17 cellular contexts compared by ENCODE assay signal in the genomic region with DNA sequence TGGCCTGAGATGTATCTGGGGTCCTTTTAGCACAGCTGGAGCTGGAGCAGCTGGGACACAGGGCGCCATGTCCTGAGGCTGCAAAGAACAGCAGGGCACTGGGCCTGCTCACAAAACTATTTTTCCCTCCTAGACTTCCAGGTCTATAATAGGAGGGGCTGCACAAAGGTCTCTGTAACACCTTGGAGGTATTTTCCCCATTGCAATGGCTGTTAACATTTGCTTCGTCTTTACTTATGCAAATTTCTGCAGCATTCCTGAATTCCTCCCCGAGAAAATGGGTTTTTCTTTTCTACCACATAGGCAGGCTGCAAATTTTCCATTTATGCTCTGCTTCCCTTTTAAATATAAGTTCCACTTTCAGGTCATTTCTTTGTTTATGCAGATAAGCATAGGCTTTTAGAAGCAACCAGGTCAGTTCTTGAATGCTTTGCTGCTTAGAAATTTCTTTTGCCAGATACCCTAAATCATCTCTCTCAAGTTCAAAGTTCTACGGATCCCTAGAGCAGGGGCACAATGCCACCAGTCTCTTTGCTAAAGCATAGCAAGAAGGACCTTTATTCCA.
DNase-seq lines count a peak whose midpoint lies in the region; ATAC-seq, FAIRE-seq and TF ChIP-seq lines count a peak whose summit lies in the region.
"Had no signal": no experiment of that assay in that cellular context is flagged by ENCODE, and none has a peak within 500 bp of the region (broad histone marks: within the 10 kb centered on the region; RNA-seq: fewer than 3 reads in every experiment).

No MANE protein-coding gene starts in this region.

- CTCF ChIA-PET in H1 (lab: Charles Lee; ENCODE audit: partially characterized antibody) = interaction anchor here (0.8 to 1.0 kb wide), 3 partner anchors 17 to 455 kb away, joined by 3 to 4 read pairs (median 3); no protein-coding TSS in a partner anchor

- H4K8ac ChIP-seq in H1 (ENCODE audit: extremely low read depth, insufficient read depth, low read length) (0 out of 2 replicates have a peak overlapping the region, but pooled peaks have one; percentile 57), mesendoderm (ENCODE audit: low read depth, low read length) (no peak overlapping the region)

- H3K9me3 Mint-ChIP-seq in GM23338 = peaks cover 47% of the 10 kb centered on the region

- no peak for TF ChIP-seq POLR2A in H1 (IDR thresholded peaks at IDR 0.05; ENCODE audit: control extremely low read depth in 1 of 2, low read depth in 2 of 2, low read length in 2 of 2)

- H3K9me3 ChIP-seq in HUES6 (ENCODE audit: control insufficient read depth, insufficient read depth, low read depth, low read length) = peaks cover 24% of the 10 kb centered on the region
- H3K9me3 ChIP-seq in H1 (ENCODE audit: insufficient read depth in 2 of 2, low read depth in 1 of 2, low read length in 1 of 2) = no peaks in the 10 kb centered on the region
- no peaks in the 10 kb centered on the region for H3K9me3 ChIP-seq in mucosa of descending colon

- H3K56ac ChIP-seq in H1 (replicated peaks; ENCODE audit: insufficient read length, low read depth, low read length) (no peak overlapping the region), mesendoderm (ENCODE audit: low read length) (no peak overlapping the region)

- peak overlapping the region; percentile 76; the same call in 1 of the 2 replicates for H2BK20ac ChIP-seq in H1 (ENCODE audit: low read length)

- no peaks in the 10 kb centered on the region for H3K23me2 ChIP-seq in H1 (ENCODE audit: low read depth, low read length)

- H4K5ac ChIP-seq in H1 (ENCODE audit: insufficient read length, low read depth, low read length) = no peak overlapping the region
- no peak overlapping the region for H4K5ac ChIP-seq in mesendoderm (ENCODE audit: low read length)

- no peak for FAIRE-seq in H1 (lab: Jason Lieb, UNC)
- FAIRE-seq in D721Med (lab: Jason Lieb, UNC) = no peak
- FAIRE-seq: GM12878, HTR-8/SVneo had no signal

- H3K14ac ChIP-seq in H1 (ENCODE audit: insufficient read length) = no peak overlapping the region

- H3K4me1 ChIP-seq in GM23338 (ENCODE audit: insufficient read depth) (no peaks in the 10 kb centered on the region; the same call in 1 of the 2 replicates), HUES6 (ENCODE audit: control insufficient read depth, insufficient read depth, low read length) (peaks cover 6% of the 10 kb centered on the region; the same call in 1 of the 2 replicates), H1 (replicated peaks in 1 of 4; ENCODE audit: control insufficient read depth in 3 of 4, insufficient read depth in 4 of 4, low read length in 3 of 4) (peaks cover 0 to 9% (median 2%) of the 10 kb centered on the region in 4 experiments; a peak in 3 of 7 replicates), mesendoderm (ENCODE audit: control insufficient read depth, low read depth, low read length) (no peaks in the 10 kb centered on the region), mucosa of descending colon (ENCODE audit: low read depth) (no peaks in the 10 kb centered on the region)

- peak overlapping the region; percentile 21; the same call in 1 of the 2 replicates for H2BK12ac ChIP-seq in H1 (ENCODE audit: low read depth, low read length)

- H2BK5ac ChIP-seq in H1 (ENCODE audit: low read depth, low read length) = peak overlapping the region; percentile 57; the same call in 1 of the 2 replicates
- no peak overlapping the region for H2BK5ac ChIP-seq in mesendoderm (ENCODE audit: low read length)

- H3K79me2 ChIP-seq in GM23338 (replicated peaks; ENCODE audit: insufficient read depth) (no peaks in the 10 kb centered on the region), H1 (ENCODE audit: control insufficient read depth in 1 of 2, insufficient read depth in 2 of 2, low read length in 2 of 2) (no peaks in the 10 kb centered on the region), mesendoderm (ENCODE audit: control insufficient read depth, insufficient read depth, low read length) (no peaks in the 10 kb centered on the region)

- H3K4me3 ChIP-seq in GM23338 (no peak overlapping the region), HUES6 (ENCODE audit: low read depth, low read length) (no peak overlapping the region; the same call in 1 of the 2 replicates), H1 (ENCODE audit: extremely low read depth in 1 of 4, insufficient read depth in 2 of 4, low read depth in 3 of 4, low read length in 4 of 4) (no peak overlapping the region), mesendoderm (ENCODE audit: low read length) (no peak overlapping the region), mucosa of descending colon (no peak overlapping the region)
- H3K4me3 ChIP-seq: BLaER1 treated with 17β-estradiol and CSF1 and Interleukin-3, amounts not matched to agents 10 nM and 100 nM; GM12878 had no signal

- H3K27me3 ChIP-seq in GM23338 (ENCODE audit: insufficient read depth) (no peaks in the 10 kb centered on the region), HUES6 (ENCODE audit: control insufficient read depth, insufficient read depth, low read length) (no peaks in the 10 kb centered on the region), H1 (replicated peaks in 1 of 4; ENCODE audit: control insufficient read depth in 3 of 4, extremely low read depth in 1 of 4, insufficient read depth in 3 of 4, low read length in 3 of 4) (no peaks in the 10 kb centered on the region), mesendoderm (ENCODE audit: insufficient read depth, low read length, poor library complexity) (no peaks in the 10 kb centered on the region)
- H3K27me3 ChIP-seq: BLaER1 treated with 17β-estradiol and CSF1 and Interleukin-3, amounts not matched to agents 10 nM and 100 nM had no signal

- DNase-seq in GM23338 (ENCODE audit: low spot score) (peak; percentile 81), H1 (ENCODE audit: low read depth in 1 of 2, low spot score in 2 of 2) (peak in 1 of 2 experiments; percentile 5), mesendoderm (peak; percentile 12), T1000 (lab: John Stamatoyannopoulos, UW) (no peak), D721Med (ENCODE audit: insufficient read length, low spot score) (no peak), mucosa of descending colon (no peak)
- DNase-seq: ACHN; CD4-positive, CD25-positive, alpha-beta regulatory T cell; DMS 273 treated with DMSO at 0.1 percent for 48 hours; GOT3; KG1 had no signal

- POLR2A ChIA-PET in H1 (lab: Charles Lee; ENCODE audit: partially characterized antibody) = interaction anchor here (0.9 kb wide), 1 partner anchor 16 kb away, joined by 4 read pairs; no protein-coding TSS in a partner anchor

- H2AK5ac ChIP-seq in H1 (ENCODE audit: low read depth, low read length) = no peak overlapping the region
- no peak overlapping the region for H2AK5ac ChIP-seq in mesendoderm (ENCODE audit: low read length)

- no peak for TF ChIP-seq EP300 in H1 (IDR thresholded peaks at IDR 0.05; ENCODE audit: borderline replicate concordance in 1 of 2, low read depth in 2 of 2, low read length in 2 of 2)

- H3K4me3 Mint-ChIP-seq in GM23338 = no peak overlapping the region
- H3K4me3 Mint-ChIP-seq: CD4-positive, CD25-positive, alpha-beta regulatory T cell had no signal

- no peak overlapping the region for H3K4ac ChIP-seq in H1 (replicated peaks; ENCODE audit: insufficient read length, low read depth, low read length)
- no peak overlapping the region for H3K4ac ChIP-seq in mesendoderm (ENCODE audit: low read depth, low read length)

- H3K9ac ChIP-seq in HUES6 (ENCODE audit: low read length) (no peak overlapping the region), H1 (replicated peaks in 1 of 4; ENCODE audit: extremely low read depth in 1 of 4, low read depth in 3 of 4, low read length in 3 of 4) (no peak overlapping the region), mesendoderm (ENCODE audit: low read length) (no peak overlapping the region)
- H3K9ac ChIP-seq: BLaER1 treated with 17β-estradiol and CSF1 and Interleukin-3, amounts not matched to agents 10 nM and 100 nM had no signal

- H2BK15ac ChIP-seq in H1 (ENCODE audit: low read length) (no peak overlapping the region), mesendoderm (replicated peaks; ENCODE audit: low read depth) (no peak overlapping the region)

- H3K23ac ChIP-seq in H1 (ENCODE audit: insufficient read length) = no peak overlapping the region
- no peak overlapping the region for H3K23ac ChIP-seq in mesendoderm (ENCODE audit: low read length)

- 46% methylated on average over 4 of the region's 4 CpGs; no CpG with 5 or more reads in 1 of the 2 experiments for WGBS in H1 (ENCODE audit: extremely low coverage in 1 of 2, insufficient coverage in 1 of 2, insufficient read length in 1 of 2, insufficient replicate concordance in 2 of 2, low coverage in 1 of 2, low lambda C conversion rate in 2 of 2, missing lambda C conversion rate in 1 of 2), 2 experiments
- WGBS in mesendoderm (ENCODE audit: extremely low coverage, insufficient coverage, low lambda C conversion rate) = no CpG with 5 or more reads among the region's 4 CpGs

- peaks cover 10% of the 10 kb centered on the region for H3K9me2 ChIP-seq in GM23338 (ENCODE audit: insufficient read depth)

- H2AFZ ChIP-seq in GM23338 (no peak overlapping the region), H1 (ENCODE audit: low read length) (no peak overlapping the region)

- no peaks in the 10 kb centered on the region for H3F3A ChIP-seq in GM23338 (replicated peaks; ENCODE audit: low read depth)

- H3K79me1 ChIP-seq in H1 (ENCODE audit: low read depth, low read length) = no peaks in the 10 kb centered on the region
- no peaks in the 10 kb centered on the region for H3K79me1 ChIP-seq in mesendoderm (ENCODE audit: low read length)

- peaks cover 44% of the 10 kb centered on the region for H3K36me3 Mint-ChIP-seq in GM23338 (ENCODE audit: low read depth)
- H3K36me3 Mint-ChIP-seq: CD4-positive, CD25-positive, alpha-beta regulatory T cell had no signal

- intact Hi-C loops in mucosa of descending colon (cut with DNase I, micrococcal nuclease) = no loop called here

- peaks cover 9% of the 10 kb centered on the region; the same call in 2 of the 3 replicates for H3K4me1 Mint-ChIP-seq in GM23338
- H3K4me1 Mint-ChIP-seq: CD4-positive, CD25-positive, alpha-beta regulatory T cell; IgD-negative memory B cell had no signal

- peak overlapping the region; percentile 84 for H4K91ac ChIP-seq in H1 (replicated peaks; ENCODE audit: insufficient read length, low read length)

- ATAC-seq in GM23338 (peak; percentile 93), mucosa of descending colon (no peak)
- ATAC-seq: GM12878, HCT116 had no signal

- peaks cover 2% of the 10 kb centered on the region for H3K27me3 Mint-ChIP-seq in GM23338 (ENCODE audit: insufficient read depth, low read depth, poor library complexity)
- H3K27me3 Mint-ChIP-seq: IgD-negative memory B cell had no signal

- no peak for TF ChIP-seq CTCF in GM23338 (conservative IDR thresholded peaks at IDR 0.05; ENCODE audit: low read depth in 2 of 2)
- no peak for TF ChIP-seq CTCF in H1 (IDR thresholded peaks at IDR 0.05; ENCODE audit: control extremely low read depth in 1 of 3, insufficient read depth in 1 of 3, low read depth in 1 of 3, low read length in 3 of 3)
- no peak for TF ChIP-seq CTCF in D721Med (IDR thresholded peaks at IDR 0.05; ENCODE audit: insufficient read depth, missing control alignments)
- TF ChIP-seq CTCF in mucosa of descending colon (IDR thresholded peaks at IDR 0.05) = no peak

- no peak overlapping the region for H3K27ac Mint-ChIP-seq in GM23338
- H3K27ac Mint-ChIP-seq: IgD-negative memory B cell had no signal

- H3K18ac ChIP-seq in H1 (ENCODE audit: extremely low read depth, low read length) (no peak overlapping the region), mesendoderm (ENCODE audit: low read length) (no peak overlapping the region)

- peak overlapping the region; percentile 85; the same call in 1 of the 2 replicates for H3K27ac ChIP-seq in GM23338 (ENCODE audit: low read depth)
- H3K27ac ChIP-seq in HUES6 (ENCODE audit: low read depth, low read length) = peak overlapping the region; percentile 65
- H3K27ac ChIP-seq in H1 (ENCODE audit: low read depth, low read length) = peak overlapping the region; percentile 30; the same call in 1 of the 2 replicates
- no peak overlapping the region for H3K27ac ChIP-seq in mesendoderm (ENCODE audit: low read depth, low read length)

- H3K36me3 ChIP-seq in GM23338 (ENCODE audit: insufficient read depth) (peaks cover 7% of the 10 kb centered on the region), HUES6 (ENCODE audit: control insufficient read depth, insufficient read depth, low read length) (no peaks in the 10 kb centered on the region), H1 (ENCODE audit: control insufficient read depth in 2 of 4, insufficient read depth in 4 of 4, low read length in 3 of 4) (no peaks in the 10 kb centered on the region), mesendoderm (ENCODE audit: control insufficient read depth, insufficient read depth, low read length) (no peaks in the 10 kb centered on the region), mucosa of descending colon (ENCODE audit: low read depth) (no peaks in the 10 kb centered on the region)
- H3K36me3 ChIP-seq: BLaER1 treated with 17β-estradiol and CSF1 and Interleukin-3, amounts not matched to agents 10 nM and 100 nM had no signal

- TF ChIP-seq RAD21 in H1 (IDR thresholded peaks at IDR 0.05 in 1 of 2, conservative IDR thresholded peaks at IDR 0.05 in 1 of 2; ENCODE audit: low read depth in 2 of 2, low read length in 2 of 2) = no peak

- no peak overlapping the region for H3K4me2 ChIP-seq in GM23338
- 0 out of 4 replicates have a peak overlapping the region, but pooled peaks of 1 of the 2 experiments have one; percentile 11 for H3K4me2 ChIP-seq in H1 (ENCODE audit: insufficient read depth in 1 of 2, low read depth in 2 of 2, low read length in 2 of 2)
- no peak overlapping the region for H3K4me2 ChIP-seq in mesendoderm (ENCODE audit: low read length)

- H4K20me1 ChIP-seq in GM23338 (replicated peaks; ENCODE audit: insufficient read depth) (no peaks in the 10 kb centered on the region), H1 (replicated peaks in 1 of 2; ENCODE audit: control insufficient read depth in 1 of 2, insufficient read depth in 2 of 2, low read length in 2 of 2) (no peaks in the 10 kb centered on the region)
- H4K20me1 ChIP-seq: BLaER1 treated with 17β-estradiol and CSF1 and Interleukin-3, amounts not matched to agents 10 nM and 100 nM had no signal

- H2BK120ac ChIP-seq in H1 (replicated peaks; ENCODE audit: low read depth, low read length) (no peak overlapping the region), mesendoderm (ENCODE audit: low read depth, low read length) (no peak overlapping the region)

Comparison
In these comparisons a context has a peak if more than half of its experiments do, and no peak if none do; other contexts are left out.
1. DNase-seq: peak in GM23338 (single experiment) and mesendoderm (single experiment); none in T1000 (single experiment), D721Med (single experiment) and mucosa of descending colon (0 of 3).